In the genomic region with DNA sequence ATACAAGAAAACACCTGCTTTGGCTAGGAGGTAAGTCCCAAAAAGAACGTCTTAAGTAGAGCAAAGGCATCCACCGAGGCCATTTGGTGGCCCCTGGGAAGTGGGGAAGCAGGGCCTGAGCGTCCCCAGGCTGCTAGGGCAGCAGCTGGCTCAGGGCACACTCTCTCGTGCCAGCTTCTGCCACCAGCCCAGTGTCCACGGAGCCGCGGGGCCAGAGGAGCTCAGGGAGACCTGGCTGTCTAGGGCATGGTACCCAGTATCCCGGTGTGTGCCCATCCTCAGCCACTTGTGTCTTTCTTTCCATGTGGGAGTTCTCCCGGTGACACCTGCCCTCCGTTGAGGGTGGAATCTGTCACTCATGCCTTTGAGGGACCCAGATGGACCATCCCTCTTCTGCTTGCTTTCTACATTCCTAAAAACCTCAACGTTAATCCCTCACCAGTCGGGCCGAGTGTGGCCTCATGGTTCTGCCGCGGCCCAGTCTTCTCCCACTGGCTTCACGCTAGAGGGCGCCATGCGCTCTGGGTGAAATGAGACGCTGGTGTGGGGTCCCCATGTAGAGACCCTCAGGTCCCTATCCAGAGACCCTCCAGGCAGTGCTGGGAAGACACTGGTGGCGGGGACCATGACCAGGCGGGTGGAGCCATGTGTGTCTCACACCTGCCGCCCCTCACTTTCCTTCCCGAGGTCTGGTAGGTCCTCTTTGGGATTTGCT, we compare ENCODE assay signal across 18 cellular contexts. TPM values are rescaled to one million over a fixed set of nuclear protein-coding genes. Genes with fewer than 3 reads are reported as not detected.
DNase-seq lines count a peak whose midpoint lies in the region; ATAC-seq and TF ChIP-seq lines count a peak whose summit lies in the region.
"Had no signal": no experiment of that assay in that cellular context is flagged by ENCODE, and none has a peak within 500 bp of the region (broad histone marks: within the 10 kb centered on the region; RNA-seq: fewer than 3 reads in every experiment).

No MANE protein-coding gene starts in this region.

- H4K8ac ChIP-seq in mesendoderm (ENCODE audit: low read depth, low read length) = no peak overlapping the region

- H3K4me2 ChIP-seq in mesendoderm (ENCODE audit: low read length) = no peak overlapping the region
- H3K4me2 ChIP-seq: BLaER1 had no signal

- TF ChIP-seq POLR2A in heart left ventricle (IDR thresholded peaks at IDR 0.05) = no peak
- no peak for TF ChIP-seq POLR2A in breast epithelium (IDR thresholded peaks at IDR 0.05)

- H3K36me3 ChIP-seq in left ventricle myocardium inferior (peaks cover 48% of the 10 kb centered on the region), heart left ventricle (peaks cover 0 to 64% (median 52%) of the 10 kb centered on the region in 9 donors), breast epithelium (no peaks in the 10 kb centered on the region), lower lobe of right lung (peaks cover 66% of the 10 kb centered on the region), mesendoderm (ENCODE audit: control insufficient read depth, insufficient read depth, low read length) (no peaks in the 10 kb centered on the region)

- H3K79me2 ChIP-seq in mesendoderm (ENCODE audit: control insufficient read depth, insufficient read depth, low read length) = no peaks in the 10 kb centered on the region
- H3K79me2 ChIP-seq: parathyroid adenoma had no signal

- peaks cover 20% of the 10 kb centered on the region for H3K4me1 ChIP-seq in left ventricle myocardium inferior
- H3K4me1 ChIP-seq in heart left ventricle = peaks cover 0 to 23% (median 6%) of the 10 kb centered on the region in 12 donors
- no peaks in the 10 kb centered on the region for H3K4me1 ChIP-seq in breast epithelium
- no peaks in the 10 kb centered on the region for H3K4me1 ChIP-seq in lower lobe of right lung
- no peaks in the 10 kb centered on the region for H3K4me1 ChIP-seq in mesendoderm (ENCODE audit: control insufficient read depth, low read depth, low read length)
- H3K4me1 ChIP-seq: parathyroid adenoma had no signal

- no peak for DNase-seq in left ventricle myocardium inferior
- DNase-seq in heart left ventricle = no peak
- no peak for DNase-seq in breast epithelium (ENCODE audit: low spot score in 2 of 2)
- DNase-seq in lower lobe of right lung = no peak
- DNase-seq in NCI-H2171 (lab: John Stamatoyannopoulos, UW) = no peak
- no peak for DNase-seq in mesendoderm
- no peak for DNase-seq in NCI-H187 (lab: John Stamatoyannopoulos, UW)
- DNase-seq in cerebellar cortex (ENCODE audit: low spot score) = no peak
- DNase-seq: activated CD4-positive, alpha-beta T cell treated with anti-CD3 and anti-CD28 coated beads for 48 hours; cerebellar nuclear complex; GDM1; NCI-H526 treated with DMSO at 0.1 percent for 48 hours; substantia nigra had no signal

- H3K56ac ChIP-seq in mesendoderm (ENCODE audit: low read length) = no peak overlapping the region

- intact Hi-C loops in left ventricle myocardium inferior (cut with micrococcal nuclease) = no loop called here
- intact Hi-C loops in heart left ventricle (cut with DNase I) = no loop called here
- intact Hi-C loops in breast epithelium (cut with DNase I; ENCODE audit: low total_unique reads) = no loop called here
- intact Hi-C loops in lower lobe of right lung (cut with DNase I) = no loop called here

- H4K5ac ChIP-seq in mesendoderm (ENCODE audit: low read length) = no peak overlapping the region

- no peaks in the 10 kb centered on the region for H3K27me3 ChIP-seq in left ventricle myocardium inferior (ENCODE audit: low read depth)
- no peaks in the 10 kb centered on the region for H3K27me3 ChIP-seq in heart left ventricle
- no peaks in the 10 kb centered on the region for H3K27me3 ChIP-seq in breast epithelium
- H3K27me3 ChIP-seq in lower lobe of right lung (ENCODE audit: low read depth) = no peaks in the 10 kb centered on the region
- no peaks in the 10 kb centered on the region for H3K27me3 ChIP-seq in mesendoderm (ENCODE audit: insufficient read depth, low read length, poor library complexity)
- H3K27me3 ChIP-seq: BLaER1 had no signal

- WGBS in heart left ventricle, 4 donors = 70 to 87% (median 80%) methylated on average over 23 of the region's 23 CpGs
- WGBS in mesendoderm (ENCODE audit: extremely low coverage, insufficient coverage, low lambda C conversion rate) = no CpG with 5 or more reads among the region's 23 CpGs

- H2AK5ac ChIP-seq in mesendoderm (ENCODE audit: low read length) = no peak overlapping the region

- H3K4ac ChIP-seq in mesendoderm (ENCODE audit: low read depth, low read length) = no peak overlapping the region

- H3K27ac ChIP-seq in left ventricle myocardium inferior (replicated peaks) (no peak overlapping the region), heart left ventricle (peak overlapping the region in 1 of 12 donors; percentile 94), breast epithelium (peak overlapping the region; percentile 48 to 69), lower lobe of right lung (no peak overlapping the region), mesendoderm (ENCODE audit: low read depth, low read length) (no peak overlapping the region)
- H3K27ac ChIP-seq: BLaER1, HL-60, parathyroid adenoma had no signal

- H3K23ac ChIP-seq in mesendoderm (ENCODE audit: low read length) = no peak overlapping the region

- peak; percentile 35 for TF ChIP-seq CTCF in left ventricle myocardium inferior (IDR thresholded peaks at IDR 0.05; ENCODE audit: borderline replicate concordance)
- peak in 6 of 12 donors; percentile 14 to 34 (median 19) for TF ChIP-seq CTCF in heart left ventricle (IDR thresholded peaks at IDR 0.05)
- no peak for TF ChIP-seq CTCF in breast epithelium (IDR thresholded peaks at IDR 0.05)
- peak; percentile 17 for TF ChIP-seq CTCF in lower lobe of right lung (IDR thresholded peaks at IDR 0.05)

- H3K4me3 ChIP-seq in left ventricle myocardium inferior = no peak overlapping the region
- no peak overlapping the region for H3K4me3 ChIP-seq in heart left ventricle
- no peak overlapping the region for H3K4me3 ChIP-seq in breast epithelium
- H3K4me3 ChIP-seq in lower lobe of right lung = no peak overlapping the region
- H3K4me3 ChIP-seq in mesendoderm (ENCODE audit: low read length) = no peak overlapping the region
- H3K4me3 ChIP-seq: BLaER1 had no signal

- H3K18ac ChIP-seq in mesendoderm (ENCODE audit: low read length) = no peak overlapping the region

- H3K9me3 ChIP-seq in left ventricle myocardium inferior (replicated peaks) (no peaks in the 10 kb centered on the region), heart left ventricle (no peaks in the 10 kb centered on the region), breast epithelium (no peaks in the 10 kb centered on the region), lower lobe of right lung (no peaks in the 10 kb centered on the region)
- H3K9me3 ChIP-seq: BLaER1 had no signal

- H3K9ac ChIP-seq in mesendoderm (ENCODE audit: low read length) = no peak overlapping the region
- H3K9ac ChIP-seq: BLaER1, parathyroid adenoma had no signal

- no peak overlapping the region for H2BK5ac ChIP-seq in mesendoderm (ENCODE audit: low read length)

- ATAC-seq in heart left ventricle (no peak), lower lobe of right lung (no peak)
- ATAC-seq: activated T-helper 17 cell treated with anti-CD3 and anti-CD28 coated beads, Interleukin-2, amount 50 U/mL, for 72 hours; left colon had no signal

- H2BK120ac ChIP-seq in mesendoderm (ENCODE audit: low read depth, low read length) = no peak overlapping the region

- no peak overlapping the region for H2BK15ac ChIP-seq in mesendoderm (replicated peaks; ENCODE audit: low read depth)

- no peaks in the 10 kb centered on the region for H3K79me1 ChIP-seq in mesendoderm (ENCODE audit: low read length)

RNA-seq across cellular contexts. Expression of a gene that starts 9.5 kb away (rescaled TPM):
- total RNA-seq in left ventricle myocardium inferior = 13.4 TPM
- total RNA-seq in heart left ventricle = 10 to 100 TPM in 7 of 9 donors, 1 to 10 TPM in 2; 8.4 to 31.9 (median 12.0) TPM
- 10 to 100 TPM; 14.9 to 17.3 TPM for polyA plus RNA-seq in heart left ventricle
- 10 to 100 TPM; 20.0 to 25.9 (median 23.3) TPM for total RNA-seq in breast epithelium
- 50.4 TPM for total RNA-seq in lower lobe of right lung
- polyA plus RNA-seq in mesendoderm (2013, experiment 1 of 2) = 12.6 TPM
- polyA plus RNA-seq in mesendoderm (2013, experiment 2 of 2) = 13.0 TPM

Comparison
In these comparisons a context has a peak if more than half of its experiments do, and no peak if none do; other contexts are left out.
1. H3K27ac ChIP-seq: peak in breast epithelium (2 of 2); none in left ventricle myocardium inferior (single experiment), lower lobe of right lung (single experiment) and mesendoderm (single experiment).
2. CTCF ChIP-seq: peak in left ventricle myocardium inferior (single experiment) and lower lobe of right lung (single experiment); none in breast epithelium (0 of 3).